18 cellular contexts compared by ENCODE assay signal in genomic region chrX:63434206-63434605, GRCh38.
DNase-seq lines count a peak whose midpoint lies in the region; ATAC-seq and TF ChIP-seq lines count a peak whose summit lies in the region.
"Had no signal": no experiment of that assay in that cellular context is flagged by ENCODE, and none has a peak within 500 bp of the region (broad histone marks: within the 10 kb centered on the region; RNA-seq: fewer than 3 reads in every experiment).

No MANE protein-coding gene starts in this region.

- H3K9me3 ChIP-seq in Caco-2 (no peaks in the 10 kb centered on the region), trophoblast cell (ENCODE audit: insufficient read depth, low read depth, low read length) (no peaks in the 10 kb centered on the region)
- H3K9me3 ChIP-seq: SJCRH30 had no signal

- H3K4me1 Mint-ChIP-seq in Caco-2 (ENCODE audit: low read depth, unreplicated experiment): peaks cover 11% of the 10 kb centered on the region
- no peaks in the 10 kb centered on the region for H3K4me1 Mint-ChIP-seq in activated naive CD4-positive, alpha-beta T cell treated with anti-CD3 and anti-CD28 coated beads for 36 hours (ENCODE audit: low read depth)

- peak overlapping the region; percentile 85 for H3K4ac ChIP-seq in trophoblast cell (ENCODE audit: low read depth, low read length)

- POLR2A ChIA-PET in Caco-2 (lab: Charles Lee) (no interaction called here), RWPE1 (lab: Yijun Ruan, JAX; ENCODE audit: low non-redundant PET) (no interaction called here)

- intact Hi-C loops in Caco-2 (cut with micrococcal nuclease; ENCODE audit: unreplicated experiment): loop anchor here (1.0 to 5.0 kb wide), 3 partner anchors 8 to 82 kb away; partner anchors contain the start of gene SPIN4
- intact Hi-C loops in activated naive CD4-positive, alpha-beta T cell treated with anti-CD3 and anti-CD28 coated beads for 36 hours (cut with micrococcal nuclease): no loop called here

- peak overlapping the region; percentile 35 for H2AK5ac ChIP-seq in trophoblast cell (ENCODE audit: low read length)

- H2BK12ac ChIP-seq in trophoblast cell (ENCODE audit: low read length): peak overlapping the region; percentile 84

- H3K4me3 ChIP-seq in Caco-2 (ENCODE audit: low read depth, low read length): no peak overlapping the region
- no peak overlapping the region for H3K4me3 ChIP-seq in trophoblast cell (ENCODE audit: low read depth, low read length)
- H3K4me3 ChIP-seq: BLaER1, GM12878, SJCRH30 had no signal

- peaks cover 2% of the 10 kb centered on the region for H3K79me2 ChIP-seq in trophoblast cell (ENCODE audit: control insufficient read depth, insufficient read depth, low read length, poor library complexity)

- H3K27ac ChIP-seq in RWPE1: peak overlapping the region; percentile 51
- H3K27ac ChIP-seq in epithelial cell of prostate: peak overlapping the region; percentile 26
- H3K27ac ChIP-seq in trophoblast cell (ENCODE audit: low read depth, low read length): peak overlapping the region; percentile 97
- H3K27ac ChIP-seq: BLaER1, SJCRH30 had no signal

- no TSS peak for BruUV-seq in Caco-2 (replicated peaks; lab: Mats Ljungman, UMichigan)

- H4K12ac ChIP-seq in trophoblast cell (ENCODE audit: low read depth, low read length): peak overlapping the region; percentile 64

- DNase-seq in Caco-2 (peak; percentile 26 to 56), RWPE1 (ENCODE audit: low spot score) (no peak), epithelial cell of prostate (ENCODE audit: low read depth, low spot score) (no peak), trophoblast cell (peak; percentile 67 to 71), NCI-H510A (lab: John Stamatoyannopoulos, UW) (no peak)
- no peak for DNase-seq in activated naive CD4-positive, alpha-beta T cell treated with anti-CD3 and anti-CD28 coated beads for 36 hours
- DNase-seq: CD8-positive, alpha-beta memory T cell; DND-41; GDM1; Kasumi-1; NCI-H1105 treated with DMSO at 0.1 percent for 48 hours; NCI-H1694 treated with DMSO at 0.1 percent for 48 hours; NCI-H69; SJCRH30 had no signal

- peak overlapping the region; percentile 98 for H2BK120ac ChIP-seq in trophoblast cell (ENCODE audit: insufficient read depth, low read length, poor library complexity)

- H3K27me3 ChIP-seq in Caco-2 (replicated peaks; ENCODE audit: control insufficient read depth, insufficient read depth, low read length): no peaks in the 10 kb centered on the region
- H3K27me3 ChIP-seq in trophoblast cell (ENCODE audit: insufficient read depth, low read length): no peaks in the 10 kb centered on the region
- H3K27me3 ChIP-seq: SJCRH30 had no signal

- peak overlapping the region; percentile 99 for H2BK5ac ChIP-seq in trophoblast cell (ENCODE audit: low read depth, low read length, poor library complexity)

- no peak overlapping the region for H3K23ac ChIP-seq in trophoblast cell (ENCODE audit: low read length)

- CTCF ChIA-PET in Caco-2 (lab: Charles Lee): interaction anchor here (0.7 kb wide), 1 partner anchor 795 kb away, joined by 3 read pairs; no protein-coding TSS in a partner anchor
- CTCF ChIA-PET in RWPE1 (lab: Yijun Ruan, JAX): no interaction called here
- CTCF ChIA-PET in activated naive CD4-positive, alpha-beta T cell treated with anti-CD3 and anti-CD28 coated beads for 36 hours (lab: Charles Lee): no interaction called here

- no peak for ATAC-seq in HG02571 (IDR thresholded peaks at IDR 0.05; ENCODE audit: unreplicated experiment)
- ATAC-seq in GM21526 (IDR thresholded peaks at IDR 0.05; ENCODE audit: low FRiP score, unreplicated experiment): no peak
- ATAC-seq: GM12878 had no signal

- H3K36me3 Mint-ChIP-seq in Caco-2 (ENCODE audit: insufficient read depth, unreplicated experiment): peaks cover 13% of the 10 kb centered on the region
- H3K36me3 Mint-ChIP-seq in activated naive CD4-positive, alpha-beta T cell treated with anti-CD3 and anti-CD28 coated beads for 36 hours (ENCODE audit: low read depth): peaks cover 18% of the 10 kb centered on the region

- H3K18ac ChIP-seq in trophoblast cell (ENCODE audit: low read length): peak overlapping the region; percentile 95

- H3K4me1 ChIP-seq in Caco-2 (peaks cover 14% of the 10 kb centered on the region), trophoblast cell (ENCODE audit: control insufficient read depth in 1 of 2, insufficient read depth in 2 of 2, low read length in 2 of 2) (peaks cover 3 to 23% of the 10 kb centered on the region in 2 experiments)
- H3K4me1 ChIP-seq: BLaER1, SJCRH30 had no signal

- H4K8ac ChIP-seq in trophoblast cell (ENCODE audit: low read depth, low read length): peak overlapping the region; percentile 87

- no CpG with 5 or more reads among the region's 10 CpGs for WGBS in trophoblast cell (ENCODE audit: extremely low coverage, insufficient coverage, insufficient read length)

- H3K27me3 Mint-ChIP-seq in Caco-2 (ENCODE audit: insufficient read depth, unreplicated experiment): no peaks in the 10 kb centered on the region
- H3K27me3 Mint-ChIP-seq in activated naive CD4-positive, alpha-beta T cell treated with anti-CD3 and anti-CD28 coated beads for 36 hours (ENCODE audit: low read depth): no peaks in the 10 kb centered on the region

- H3K4me3 Mint-ChIP-seq in Caco-2 (ENCODE audit: unreplicated experiment): peak overlapping the region; percentile 44
- H3K4me3 Mint-ChIP-seq in activated naive CD4-positive, alpha-beta T cell treated with anti-CD3 and anti-CD28 coated beads for 36 hours: no peak overlapping the region
- H3K4me3 Mint-ChIP-seq: CD8-positive, alpha-beta memory T cell had no signal

- H3K36me3 ChIP-seq in Caco-2 (ENCODE audit: control insufficient read depth, insufficient read depth, low read length) (no peaks in the 10 kb centered on the region; the same call in 1 of the 2 replicates), trophoblast cell (ENCODE audit: control insufficient read depth in 1 of 2, insufficient read depth in 2 of 2, low read length in 2 of 2) (peaks cover 0 to 3% of the 10 kb centered on the region in 2 experiments)
- H3K36me3 ChIP-seq: BLaER1, SJCRH30 had no signal

- peaks cover 29% of the 10 kb centered on the region for H3K79me1 ChIP-seq in trophoblast cell (ENCODE audit: low read length)

- peak overlapping the region; percentile 49 for H2AFZ ChIP-seq in trophoblast cell (ENCODE audit: insufficient read depth, low read length, poor library complexity)

- peak overlapping the region; percentile 96 for H3K27ac Mint-ChIP-seq in Caco-2 (ENCODE audit: unreplicated experiment)
- no peak overlapping the region for H3K27ac Mint-ChIP-seq in activated naive CD4-positive, alpha-beta T cell treated with anti-CD3 and anti-CD28 coated beads for 36 hours
- H3K27ac Mint-ChIP-seq: CD8-positive, alpha-beta memory T cell had no signal

- no peak for TF ChIP-seq CTCF in Caco-2 (IDR thresholded peaks at IDR 0.05; ENCODE audit: insufficient read depth in 1 of 2, low read depth in 1 of 2, low read length in 1 of 2, severe bottlenecking in 1 of 2, unreplicated experiment in 1 of 2)
- no peak for TF ChIP-seq CTCF in RWPE1 (conservative IDR thresholded peaks at IDR 0.05; ENCODE audit: low read depth)

- peak overlapping the region; percentile 86 for H3K14ac ChIP-seq in trophoblast cell (ENCODE audit: low read length)

- H3K4me2 ChIP-seq in trophoblast cell (ENCODE audit: low read length): peak overlapping the region; percentile 44
- H3K4me2 ChIP-seq: BLaER1 had no signal

- H3K9me3 Mint-ChIP-seq in Caco-2 (ENCODE audit: unreplicated experiment): no peaks in the 10 kb centered on the region
- peaks cover 6% of the 10 kb centered on the region for H3K9me3 Mint-ChIP-seq in activated naive CD4-positive, alpha-beta T cell treated with anti-CD3 and anti-CD28 coated beads for 36 hours

- no peak overlapping the region for H3K9ac ChIP-seq in trophoblast cell (ENCODE audit: low read length)
- H3K9ac ChIP-seq: BLaER1 had no signal

- peak overlapping the region; percentile 98 for H4K91ac ChIP-seq in trophoblast cell (ENCODE audit: low read depth, low read length)

Comparison
In these comparisons a context has a peak if more than half of its experiments do, and no peak if none do; other contexts are left out.
1. DNase-seq: peak in Caco-2 (2 of 2) and trophoblast cell (2 of 2); none in RWPE1 (single experiment), epithelial cell of prostate (single experiment), NCI-H510A (single experiment) and activated naive CD4-positive, alpha-beta T cell treated with anti-CD3 and anti-CD28 coated beads for 36 hours (single experiment).
2. H3K27ac ChIP-seq: peak in every context shown above with its lines; median percentile 97 in trophoblast cell; 51 in RWPE1; 26 in epithelial cell of prostate.